ENCODE assay signal across 11 cellular contexts in the genomic region with DNA sequence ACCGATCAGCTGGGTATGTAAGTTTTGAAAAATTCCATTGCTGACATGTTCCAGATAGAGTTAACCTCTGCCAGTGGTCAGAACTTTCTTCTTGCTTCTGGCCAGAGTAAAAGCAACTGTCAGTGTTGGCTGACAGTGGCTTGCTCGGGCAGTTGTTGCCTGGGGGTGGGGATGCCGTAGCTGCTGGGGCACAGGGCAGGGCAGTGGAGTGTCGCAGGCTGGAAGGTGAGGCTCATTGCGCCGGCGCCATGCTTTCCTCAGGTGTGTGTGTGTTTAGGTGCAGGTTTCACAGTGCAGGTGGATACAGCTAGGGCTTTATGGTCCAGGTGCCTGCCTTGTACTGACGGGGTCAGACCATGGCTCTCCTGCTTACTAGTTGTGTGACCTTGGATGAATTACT.
"Had no signal": no experiment of that assay in that cellular context is flagged by ENCODE, and none has a peak within 500 bp of the region (broad histone marks: within the 10 kb centered on the region; RNA-seq: fewer than 3 reads in every experiment).

No MANE protein-coding gene starts in this region.

- H3K27me3 ChIP-seq: colonic mucosa had no signal

- H3K9me3 ChIP-seq: colonic mucosa had no signal

- H3K4me1 ChIP-seq: colonic mucosa had no signal

- H3K36me3 ChIP-seq: colonic mucosa had no signal

- DNase-seq: activated CD4-positive, alpha-beta T cell treated with anti-CD3 and anti-CD28 coated beads, Interleukin-2, amount 10 ng/mL, durations not matched to agents 7 days and 5 days; activated CD8-positive, alpha-beta memory T cell treated with anti-CD3 and anti-CD28 coated beads, Interleukin-2, amount 50 U/mL, for 48 hours; activated gamma-delta T cell treated with Interleukin-2 at 50 U/mL for 16 hours; amniotic stem cell; caudate nucleus; colonic mucosa; kidney glomerular epithelial cell; stimulated activated CD4-positive, alpha-beta T cell treated with anti-CD3 and anti-CD28 coated beads, Interleukin-15, amount 100 ng/mL, for 24 hours; stimulated activated CD4-positive, alpha-beta T cell treated with anti-CD3 and anti-CD28 coated beads, Interleukin-4, amount 100 ng/mL, for 1 hour; stimulated activated naive CD4-positive, alpha-beta T cell; substantia nigra had no signal

- H3K27ac ChIP-seq: colonic mucosa had no signal

- H3K4me3 ChIP-seq: colonic mucosa had no signal
